In genomic region chr4:40736910-40737309, GRCh38 we compare ENCODE assay signal across 9 cellular contexts. TPM values are rescaled to one million over a fixed set of nuclear protein-coding genes. Genes with fewer than 3 reads are reported as not detected.
DNase-seq lines count a peak whose midpoint lies in the region; ATAC-seq and TF ChIP-seq lines count a peak whose summit lies in the region.
"Had no signal": no experiment of that assay in that cellular context is flagged by ENCODE, and none has a peak within 500 bp of the region (broad histone marks: within the 10 kb centered on the region; RNA-seq: fewer than 3 reads in every experiment).

No MANE protein-coding gene starts in this region.

- no peaks in the 10 kb centered on the region for H3K27me3 ChIP-seq in brain microvascular endothelial cell (replicated peaks)

- DNase-seq in A172 (ENCODE audit: low spot score) = peak; percentile 9
- DNase-seq in NCI-H2029 treated with DMSO at 0.1 percent for 48 hours (lab: John Stamatoyannopoulos, UW) = peak; percentile 30
- DNase-seq in brain microvascular endothelial cell = no peak
- DNase-seq in nephron progenitor cell = no peak

- no peaks in the 10 kb centered on the region for H3K9me3 Mint-ChIP-seq in nephron progenitor cell
- H3K9me3 Mint-ChIP-seq: activated naive CD4-positive, alpha-beta T cell treated with anti-CD3 and anti-CD28 coated beads, Interleukin-2, amount 50 U/mL, for 72 hours had no signal

- no peak overlapping the region for H3K27ac Mint-ChIP-seq in nephron progenitor cell
- H3K27ac Mint-ChIP-seq: activated naive CD4-positive, alpha-beta T cell treated with anti-CD3 and anti-CD28 coated beads, Interleukin-2, amount 50 U/mL, for 72 hours had no signal

- no peak overlapping the region for H3K4me3 Mint-ChIP-seq in nephron progenitor cell

- in situ Hi-C loops in brain microvascular endothelial cell (cut with HindIII; ENCODE audit: low pct_ligation_motif_present, low sequenced_read_pairs) = no loop called here

- peaks cover 17% of the 10 kb centered on the region for H3K4me1 Mint-ChIP-seq in nephron progenitor cell

- H3K27me3 Mint-ChIP-seq in nephron progenitor cell (ENCODE audit: low read depth, poor library complexity) = no peaks in the 10 kb centered on the region

- H3K4me3 ChIP-seq in brain microvascular endothelial cell (ENCODE audit: low read depth, low read length) = no peak overlapping the region

- no peaks in the 10 kb centered on the region for H3K36me3 ChIP-seq in brain microvascular endothelial cell (replicated peaks)

- no peak overlapping the region for H3K27ac ChIP-seq in brain microvascular endothelial cell

- TF ChIP-seq CTCF in GM12873 (IDR thresholded peaks at IDR 0.05; ENCODE audit: insufficient read depth, low read depth, low read length, missing control alignments) = peak; percentile 50
- TF ChIP-seq CTCF in brain microvascular endothelial cell (IDR thresholded peaks at IDR 0.05; ENCODE audit: low read depth, low read length, missing control alignments) = peak; percentile 28
- TF ChIP-seq CTCF in nephron progenitor cell (IDR thresholded peaks at IDR 0.05) = peak; percentile 12

- ATAC-seq in HG03025 (IDR thresholded peaks at IDR 0.05; ENCODE audit: low FRiP score, unreplicated experiment) = no peak
- ATAC-seq in GM19328 (IDR thresholded peaks at IDR 0.05; ENCODE audit: unreplicated experiment) = no peak
- no peak for ATAC-seq in HG03045 (IDR thresholded peaks at IDR 0.05; ENCODE audit: unreplicated experiment)

- no peaks in the 10 kb centered on the region for H3K36me3 Mint-ChIP-seq in nephron progenitor cell (ENCODE audit: low read depth)
- H3K36me3 Mint-ChIP-seq: activated naive CD4-positive, alpha-beta T cell treated with anti-CD3 and anti-CD28 coated beads, Interleukin-2, amount 50 U/mL, for 72 hours had no signal

RNA-seq across cellular contexts. Expression of gene NSUN7, which starts 12.8 kb away (rescaled TPM):
- total RNA-seq in A172 (2014; rRNA removed; shearing (Covaris generic)) = 1.2 and 2.1 TPM in 2 replicates

Comparison
In these comparisons a context has a peak if more than half of its experiments do, and no peak if none do; other contexts are left out.
1. DNase-seq: peak in A172 (single experiment) and NCI-H2029 treated with DMSO at 0.1 percent for 48 hours (single experiment); none in brain microvascular endothelial cell (single experiment) and nephron progenitor cell (single experiment).
2. Peak in every context shown above with its lines, with median percentiles within 50 percentile points of each other: CTCF ChIP-seq.